In genomic region chr12:15651381-15651780, GRCh38 we compare ENCODE assay signal across 25 cellular contexts.
"Had no signal": no experiment of that assay in that cellular context is flagged by ENCODE, and none has a peak within 500 bp of the region (broad histone marks: within the 10 kb centered on the region; RNA-seq: fewer than 3 reads in every experiment).

No MANE protein-coding gene starts in this region.

- H3K27ac ChIP-seq: breast epithelium, Peyer's patch, RWPE1, SJCRH30, VCaP had no signal

- H3K4me3 ChIP-seq: breast epithelium, Peyer's patch, SJCRH30 had no signal

- H3K36me3 Mint-ChIP-seq: activated CD4-positive, alpha-beta memory T cell treated with anti-CD3 and anti-CD28 coated beads for 36 hours; activated naive CD4-positive, alpha-beta T cell treated with anti-CD3 and anti-CD28 coated beads, Interleukin-2, amount 10 ng/mL, durations not matched to agents 7 days and 5 days; activated naive CD8-positive, alpha-beta T cell treated with anti-CD3 and anti-CD28 coated beads for 36 hours had no signal

- H3K27me3 Mint-ChIP-seq: activated CD4-positive, alpha-beta memory T cell treated with anti-CD3 and anti-CD28 coated beads for 36 hours; activated naive CD4-positive, alpha-beta T cell treated with anti-CD3 and anti-CD28 coated beads, Interleukin-2, amount 10 ng/mL, durations not matched to agents 7 days and 5 days; activated naive CD8-positive, alpha-beta T cell treated with anti-CD3 and anti-CD28 coated beads for 36 hours; activated T-helper 17 cell treated with anti-CD3 and anti-CD28 coated beads, Interleukin-2, amount 50 U/mL, for 72 hours had no signal

- H3K9me3 ChIP-seq: breast epithelium, Peyer's patch, SJCRH30 had no signal

- H3K9me3 Mint-ChIP-seq: activated CD4-positive, alpha-beta memory T cell treated with anti-CD3 and anti-CD28 coated beads for 36 hours; activated CD4-positive, alpha-beta T cell treated with anti-CD3 and anti-CD28 coated beads, Interleukin-2, amount 10 ng/mL, durations not matched to agents 7 days and 5 days; activated naive CD4-positive, alpha-beta T cell treated with anti-CD3 and anti-CD28 coated beads, Interleukin-2, amount 10 ng/mL, durations not matched to agents 7 days and 5 days; activated naive CD8-positive, alpha-beta T cell treated with anti-CD3 and anti-CD28 coated beads for 36 hours; activated T-helper 17 cell treated with anti-CD3 and anti-CD28 coated beads, Interleukin-2, amount 50 U/mL, for 72 hours had no signal

- DNase-seq: activated CD4-positive, alpha-beta memory T cell treated with anti-CD3 and anti-CD28 coated beads for 36 hours; activated CD4-positive, alpha-beta T cell treated with anti-CD3 and anti-CD28 coated beads, Interleukin-2, amount 10 ng/mL, durations not matched to agents 7 days and 5 days; activated CD4-positive, CD25-positive, alpha-beta regulatory T cell; activated CD8-positive, alpha-beta memory T cell treated with anti-CD3 and anti-CD28 coated beads for 24 hours; activated gamma-delta T cell; activated naive CD4-positive, alpha-beta T cell treated with anti-CD3 and anti-CD28 coated beads, Interleukin-2, amount 10 ng/mL, durations not matched to agents 7 days and 5 days; activated naive CD8-positive, alpha-beta T cell treated with anti-CD3 and anti-CD28 coated beads for 36 hours; activated T-cell treated with anti-CD3 and anti-CD28 coated beads, Interleukin-2, amount 50 U/mL, for 48 hours; aorta; central memory CD4-positive, alpha-beta T cell; Kasumi-1; NCI-H1105 treated with DMSO at 0.1 percent for 48 hours; NCI-H1436 treated with DMSO at 0.1 percent for 48 hours; NCI-H187; NCI-H2081; NCI-H446; NCI-H524; Peyer's patch; Right ventricle myocardium superior; SJCRH30; T1000 had no signal

- H3K4me1 Mint-ChIP-seq: activated CD4-positive, alpha-beta T cell treated with anti-CD3 and anti-CD28 coated beads, Interleukin-2, amount 10 ng/mL, durations not matched to agents 7 days and 5 days; activated naive CD4-positive, alpha-beta T cell treated with anti-CD3 and anti-CD28 coated beads, Interleukin-2, amount 10 ng/mL, durations not matched to agents 7 days and 5 days; activated naive CD8-positive, alpha-beta T cell treated with anti-CD3 and anti-CD28 coated beads for 36 hours; activated T-helper 17 cell treated with anti-CD3 and anti-CD28 coated beads, Interleukin-2, amount 50 U/mL, for 72 hours had no signal

- H3K36me3 ChIP-seq: breast epithelium had no signal

- H3K4me3 Mint-ChIP-seq: activated CD4-positive, alpha-beta memory T cell treated with anti-CD3 and anti-CD28 coated beads for 36 hours; activated CD4-positive, alpha-beta T cell treated with anti-CD3 and anti-CD28 coated beads, Interleukin-2, amount 10 ng/mL, durations not matched to agents 7 days and 5 days; activated naive CD4-positive, alpha-beta T cell treated with anti-CD3 and anti-CD28 coated beads, Interleukin-2, amount 10 ng/mL, durations not matched to agents 7 days and 5 days; activated naive CD8-positive, alpha-beta T cell treated with anti-CD3 and anti-CD28 coated beads for 36 hours; activated T-helper 17 cell treated with anti-CD3 and anti-CD28 coated beads, Interleukin-2, amount 50 U/mL, for 72 hours had no signal

- ATAC-seq: activated T-helper 17 cell treated with anti-CD3 and anti-CD28 coated beads, Interleukin-2, amount 50 U/mL, for 72 hours had no signal

- H3K4me1 ChIP-seq: breast epithelium, Peyer's patch, SJCRH30 had no signal

- H3K27ac Mint-ChIP-seq: activated CD4-positive, alpha-beta memory T cell treated with anti-CD3 and anti-CD28 coated beads for 36 hours; activated CD4-positive, alpha-beta T cell treated with anti-CD3 and anti-CD28 coated beads, Interleukin-2, amount 10 ng/mL, durations not matched to agents 7 days and 5 days; activated naive CD4-positive, alpha-beta T cell treated with anti-CD3 and anti-CD28 coated beads, Interleukin-2, amount 10 ng/mL, durations not matched to agents 7 days and 5 days; activated T-helper 17 cell treated with anti-CD3 and anti-CD28 coated beads, Interleukin-2, amount 50 U/mL, for 72 hours had no signal

- H3K27me3 ChIP-seq: breast epithelium, Peyer's patch, SJCRH30 had no signal
